Comparison of ENCODE assay signal across 29 cellular contexts in the genomic region with DNA sequence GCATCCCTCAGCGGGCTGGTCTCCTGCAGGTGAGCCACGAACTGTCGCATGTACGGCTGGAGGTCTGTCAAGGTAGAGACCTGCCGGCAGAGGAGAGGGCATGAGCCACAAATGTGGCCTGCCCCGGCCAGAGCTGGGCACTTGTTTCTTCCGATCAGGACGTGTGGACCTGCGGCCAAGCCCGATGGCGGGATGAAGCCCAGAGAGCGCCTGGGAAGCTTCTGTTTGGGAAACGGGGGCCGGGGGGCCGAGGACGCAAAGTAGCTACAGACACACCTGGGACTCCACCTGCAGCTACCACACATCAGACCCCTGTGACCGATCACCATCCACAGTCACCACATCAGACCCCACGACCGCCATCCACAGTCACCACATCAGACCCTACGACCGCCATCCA. TPM values are rescaled to one million over a fixed set of nuclear protein-coding genes. Genes with fewer than 3 reads are reported as not detected.
"Had no signal": no experiment of that assay in that cellular context is flagged by ENCODE, and none has a peak within 500 bp of the region (broad histone marks: within the 10 kb centered on the region; RNA-seq: fewer than 3 reads in every experiment).

No MANE protein-coding gene starts in this region.

- H3K4me3 ChIP-seq: PC-9, SJSA1 had no signal

- DNase-seq: Kasumi-1, MM.1S, MV-4-11, NCI-H1105, NCI-H1417 treated with DMSO at 0.1 percent for 48 hours, NCI-H1436 treated with DMSO at 0.1 percent for 48 hours, NCI-H1694 treated with DMSO at 0.1 percent for 48 hours, NCI-H187 treated with DMSO at 0.1 percent for 48 hours, NCI-H2029, NCI-H2081, NCI-H2227 treated with DMSO at 0.1 percent for 48 hours, NCI-H345, NCI-H446, NCI-H510A treated with DMSO at 0.1 percent for 48 hours, NCI-H524 treated with DMSO at 0.1 percent for 48 hours, NCI-H526 treated with DMSO at 0.1 percent for 48 hours, NCI-H774, PC-9, Right ventricle myocardium superior, SHP77 treated with DMSO at 0.1 percent for 48 hours, SK-N-SH, T-cell had no signal

- H3K36me3 Mint-ChIP-seq: T-cell had no signal

- H3K9me3 Mint-ChIP-seq: T-cell; T-helper 1 cell treated with Interleukin-12 subunit alpha and Interleukin-12 subunit beta and Interleukin-4 antibody, amounts not matched to agents 30 μg/mL and 1 μg/mL, for 36 hours had no signal

- H3K27me3 Mint-ChIP-seq: T-cell had no signal

- ATAC-seq: Panc1, T-cell had no signal

- H3K4me3 Mint-ChIP-seq: T-cell; T-helper 1 cell treated with Interleukin-12 subunit alpha and Interleukin-12 subunit beta and Interleukin-4 antibody, amounts not matched to agents 30 μg/mL and 1 μg/mL, for 36 hours had no signal

- H3K27ac Mint-ChIP-seq: T-cell; T-helper 1 cell treated with Interleukin-12 subunit alpha and Interleukin-12 subunit beta and Interleukin-4 antibody, amounts not matched to agents 30 μg/mL and 1 μg/mL, for 36 hours had no signal

RNA-seq across cellular contexts. Expression of gene TERT, which starts 22.7 kb away (rescaled TPM):
- total RNA-seq: Right ventricle myocardium superior, RPMI7951 had no signal

RNA-seq across cellular contexts. Expression of gene SLC6A18, which starts 47.0 kb away (rescaled TPM):
- total RNA-seq: MCF 10A, NCI-H460, OCI-LY7, PC-9, Right ventricle myocardium superior, RPMI7951, SJSA1, T-cell had no signal
